In genomic region chr2:47906261-47907096, GRCh38 we compare ENCODE assay signal across 1 cellular context.
TF ChIP-seq lines count a peak whose summit lies in the region.

Gene FBXO11, minus strand, starts transcription at chr2:47906498. Its CDS starts 778 bp downstream, at chr2:47905720.

TF ChIP-seq in K562, 482 proteins besides CTCF, POLR2A, EP300 and RAD21 (continued from another document and continues in another):
- TF ChIP-seq, protein P1, sequence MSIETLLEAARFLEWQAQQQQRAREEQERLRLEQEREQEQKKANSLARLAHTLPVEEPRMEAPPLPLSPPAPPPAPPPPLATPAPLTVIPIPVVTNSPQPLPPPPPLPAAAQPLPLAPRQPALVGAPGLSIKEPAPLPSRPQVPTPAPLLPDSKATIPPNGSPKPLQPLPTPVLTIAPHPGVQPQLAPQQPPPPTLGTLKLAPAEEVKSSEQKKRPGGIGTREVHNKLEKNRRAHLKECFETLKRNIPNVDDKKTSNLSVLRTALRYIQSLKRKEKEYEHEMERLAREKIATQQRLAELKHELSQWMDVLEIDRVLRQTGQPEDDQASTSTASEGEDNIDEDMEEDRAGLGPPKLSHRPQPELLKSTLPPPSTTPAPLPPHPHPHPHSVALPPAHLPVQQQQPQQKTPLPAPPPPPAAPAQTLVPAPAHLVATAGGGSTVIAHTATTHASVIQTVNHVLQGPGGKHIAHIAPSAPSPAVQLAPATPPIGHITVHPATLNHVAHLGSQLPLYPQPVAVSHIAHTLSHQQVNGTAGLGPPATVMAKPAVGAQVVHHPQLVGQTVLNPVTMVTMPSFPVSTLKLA (conservative IDR thresholded peaks at IDR 0.05) = peak; percentile 15 to 64; a peak in 2 of 4 replicates
- no peak for TF ChIP-seq ZNF778 (CRISPR knock-in tag; IDR thresholded peaks at IDR 0.05)
- TF ChIP-seq ILK (tag; IDR thresholded peaks at IDR 0.05; ENCODE audit: borderline replicate concordance, low read depth) = no peak
- no peak for TF ChIP-seq E2F1 (CRISPR knock-in tag; IDR thresholded peaks at IDR 0.05)
- TF ChIP-seq EGR1 (conservative IDR thresholded peaks at IDR 0.05) = peak; percentile 85
- no peak for TF ChIP-seq CUX1 (CRISPR knock-in tag; IDR thresholded peaks at IDR 0.05)
- no peak for TF ChIP-seq MYBL2 (IDR thresholded peaks at IDR 0.05; ENCODE audit: low read depth)
- no peak for TF ChIP-seq MYBL2 (CRISPR knock-in tag; IDR thresholded peaks at IDR 0.05; ENCODE audit: borderline replicate concordance)
- TF ChIP-seq TAL1 (IDR thresholded peaks at IDR 0.05) = no peak
- TF ChIP-seq USF2 (CRISPR knock-in tag; IDR thresholded peaks at IDR 0.05) = no peak
- no peak for TF ChIP-seq GTF2F1 (IDR thresholded peaks at IDR 0.05; ENCODE audit: low read depth, low read length)
- no peak for TF ChIP-seq ETS2 (tag; IDR thresholded peaks at IDR 0.05; ENCODE audit: borderline replicate concordance, poor library complexity, severe bottlenecking)
- TF ChIP-seq WHSC1 (IDR thresholded peaks at IDR 0.05; ENCODE audit: low read length) = no peak
- no peak for TF ChIP-seq CLOCK (CRISPR knock-in tag; IDR thresholded peaks at IDR 0.05; ENCODE audit: borderline replicate concordance)
- no peak for TF ChIP-seq PCBP1 (IDR thresholded peaks at IDR 0.05; ENCODE audit: low read depth, low read length, poor library complexity, severe bottlenecking)
- TF ChIP-seq TRIM28 (IDR thresholded peaks at IDR 0.05) = no peak
- TF ChIP-seq, protein P2, sequence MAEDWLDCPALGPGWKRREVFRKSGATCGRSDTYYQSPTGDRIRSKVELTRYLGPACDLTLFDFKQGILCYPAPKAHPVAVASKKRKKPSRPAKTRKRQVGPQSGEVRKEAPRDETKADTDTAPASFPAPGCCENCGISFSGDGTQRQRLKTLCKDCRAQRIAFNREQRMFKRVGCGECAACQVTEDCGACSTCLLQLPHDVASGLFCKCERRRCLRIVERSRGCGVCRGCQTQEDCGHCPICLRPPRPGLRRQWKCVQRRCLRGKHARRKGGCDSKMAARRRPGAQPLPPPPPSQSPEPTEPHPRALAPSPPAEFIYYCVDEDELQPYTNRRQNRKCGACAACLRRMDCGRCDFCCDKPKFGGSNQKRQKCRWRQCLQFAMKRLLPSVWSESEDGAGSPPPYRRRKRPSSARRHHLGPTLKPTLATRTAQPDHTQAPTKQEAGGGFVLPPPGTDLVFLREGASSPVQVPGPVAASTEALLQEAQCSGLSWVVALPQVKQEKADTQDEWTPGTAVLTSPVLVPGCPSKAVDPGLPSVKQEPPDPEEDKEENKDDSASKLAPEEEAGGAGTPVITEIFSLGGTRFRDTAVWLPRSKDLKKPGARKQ (CRISPR knock-in tag; IDR thresholded peaks at IDR 0.05) = no peak
- TF ChIP-seq TEAD2 (tag; IDR thresholded peaks at IDR 0.05) = no peak
- TF ChIP-seq, protein P3, sequence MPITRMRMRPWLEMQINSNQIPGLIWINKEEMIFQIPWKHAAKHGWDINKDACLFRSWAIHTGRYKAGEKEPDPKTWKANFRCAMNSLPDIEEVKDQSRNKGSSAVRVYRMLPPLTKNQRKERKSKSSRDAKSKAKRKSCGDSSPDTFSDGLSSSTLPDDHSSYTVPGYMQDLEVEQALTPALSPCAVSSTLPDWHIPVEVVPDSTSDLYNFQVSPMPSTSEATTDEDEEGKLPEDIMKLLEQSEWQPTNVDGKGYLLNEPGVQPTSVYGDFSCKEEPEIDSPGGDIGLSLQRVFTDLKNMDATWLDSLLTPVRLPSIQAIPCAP (CRISPR knock-in tag; IDR thresholded peaks at IDR 0.05; ENCODE audit: borderline replicate concordance) = no peak
- no peak for TF ChIP-seq CAMTA2 (CRISPR knock-in tag; conservative IDR thresholded peaks at IDR 0.05)
- TF ChIP-seq POLR3G (IDR thresholded peaks at IDR 0.05; ENCODE audit: extremely low read depth, insufficient read length, insufficient replicate concordance) = no peak
- peak; percentile 82 for TF ChIP-seq ATF7 (IDR thresholded peaks at IDR 0.05)
- TF ChIP-seq SMARCE1 (IDR thresholded peaks at IDR 0.05) = peak; percentile 53; the same call in 1 of the 2 replicates
- no peak for TF ChIP-seq ZNF280A (IDR thresholded peaks at IDR 0.05; ENCODE audit: low read depth, partially characterized antibody)
- no peak for TF ChIP-seq ELK3 (CRISPR knock-in tag; IDR thresholded peaks at IDR 0.05)
- TF ChIP-seq THRAP3 (IDR thresholded peaks at IDR 0.05; ENCODE audit: borderline replicate concordance) = no peak
- no peak for TF ChIP-seq ZNF561 (CRISPR knock-in tag; conservative IDR thresholded peaks at IDR 0.05)
- no peak for TF ChIP-seq ZNF224 (CRISPR knock-in tag; IDR thresholded peaks at IDR 0.05)
- 0 out of 2 replicates have a peak, but pooled peaks have one; percentile 2 for TF ChIP-seq CREB1 (IDR thresholded peaks at IDR 0.05)
- TF ChIP-seq CREB1 (CRISPR knock-in tag; IDR thresholded peaks at IDR 0.05) = 0 out of 2 replicates have a peak, but pooled peaks have one; percentile 12
- no peak for TF ChIP-seq ARID2 (IDR thresholded peaks at IDR 0.05)
- no peak for TF ChIP-seq GATAD2B (IDR thresholded peaks at IDR 0.05; ENCODE audit: borderline replicate concordance)
- peak; percentile 45; the same call in 1 of the 2 replicates for TF ChIP-seq ZBTB17 (CRISPR knock-in tag; IDR thresholded peaks at IDR 0.05)
- TF ChIP-seq BRD9 (IDR thresholded peaks at IDR 0.05; ENCODE audit: low read depth, partially characterized antibody) = no peak
- no peak for TF ChIP-seq BRF1 (IDR thresholded peaks at IDR 0.05; ENCODE audit: borderline replicate concordance, extremely low read depth, insufficient read length)
- TF ChIP-seq ZNF354B (CRISPR knock-in tag; IDR thresholded peaks at IDR 0.05) = no peak
- TF ChIP-seq SPI1 (IDR thresholded peaks at IDR 0.05; ENCODE audit: borderline replicate concordance, low read depth, low read length) = peak; percentile 75
- no peak for TF ChIP-seq E2F4 (CRISPR knock-in tag; IDR thresholded peaks at IDR 0.05; ENCODE audit: low read depth)
- TF ChIP-seq CREB3 (tag; conservative IDR thresholded peaks at IDR 0.05; ENCODE audit: low read depth) = no peak
- TF ChIP-seq POLR3A (IDR thresholded peaks at IDR 0.05; ENCODE audit: borderline replicate concordance, extremely low read depth, insufficient read depth, insufficient read length) = no peak
